19 cellular contexts compared by ENCODE assay signal in the genomic region with DNA sequence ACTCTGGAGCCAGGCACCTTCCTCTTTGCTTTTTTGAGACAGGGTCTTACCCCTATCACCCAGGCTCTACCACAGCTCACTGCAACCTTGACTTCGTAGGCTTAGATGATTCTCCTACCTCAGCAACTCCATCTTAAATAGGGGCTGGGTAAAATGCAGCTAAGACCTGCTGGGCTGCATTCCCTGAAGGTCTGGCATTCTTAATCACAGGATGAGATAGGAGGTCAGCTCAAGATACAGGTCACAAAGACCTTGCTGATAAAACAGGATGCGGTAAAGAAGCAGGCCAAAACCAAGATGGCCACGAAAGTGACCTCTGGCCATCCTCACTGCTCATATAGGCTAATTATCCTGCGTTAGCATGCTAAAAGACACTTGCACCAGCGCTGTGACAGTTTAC.
DNase-seq lines count a peak whose midpoint lies in the region; ATAC-seq and TF ChIP-seq lines count a peak whose summit lies in the region.
"Had no signal": no experiment of that assay in that cellular context is flagged by ENCODE, and none has a peak within 500 bp of the region (broad histone marks: within the 10 kb centered on the region; RNA-seq: fewer than 3 reads in every experiment).

No MANE protein-coding gene starts in this region.

- H3K36me3 ChIP-seq in Caco-2 (ENCODE audit: control insufficient read depth, insufficient read depth, low read length) (no peaks in the 10 kb centered on the region), trophoblast cell (ENCODE audit: control insufficient read depth in 1 of 2, insufficient read depth in 2 of 2, low read length in 2 of 2) (no peaks in the 10 kb centered on the region)
- H3K36me3 ChIP-seq: BE2C had no signal

- H2AFZ ChIP-seq in trophoblast cell (ENCODE audit: insufficient read depth, low read length, poor library complexity) = no peak overlapping the region

- H2BK5ac ChIP-seq in trophoblast cell (ENCODE audit: low read depth, low read length, poor library complexity) = no peak overlapping the region

- peak overlapping the region; percentile 76 for H3K27ac Mint-ChIP-seq in Caco-2 (ENCODE audit: unreplicated experiment)
- H3K27ac Mint-ChIP-seq: CD4-positive, alpha-beta memory T cell; HFFc6; IgD-negative memory B cell had no signal

- no peaks in the 10 kb centered on the region for H3K79me2 ChIP-seq in trophoblast cell (ENCODE audit: control insufficient read depth, insufficient read depth, low read length, poor library complexity)

- H3K9me3 ChIP-seq in Caco-2 (no peaks in the 10 kb centered on the region), trophoblast cell (ENCODE audit: insufficient read depth, low read depth, low read length) (no peaks in the 10 kb centered on the region)
- H3K9me3 ChIP-seq: BE2C had no signal

- no peak overlapping the region for H4K91ac ChIP-seq in trophoblast cell (ENCODE audit: low read depth, low read length)

- H3K23ac ChIP-seq in trophoblast cell (ENCODE audit: low read length) = no peak overlapping the region

- BruUV-seq in Caco-2 (replicated peaks; lab: Mats Ljungman, UMichigan) = no TSS peak

- H3K4me2 ChIP-seq in trophoblast cell (ENCODE audit: low read length) = no peak overlapping the region

- CTCF ChIA-PET in Caco-2 (lab: Charles Lee) = no interaction called here

- no peak overlapping the region for H3K14ac ChIP-seq in trophoblast cell (ENCODE audit: low read length)

- intact Hi-C loops in Caco-2 (cut with micrococcal nuclease; ENCODE audit: unreplicated experiment) = no loop called here

- H3K4me3 ChIP-seq in Caco-2 (ENCODE audit: low read depth, low read length) (no peak overlapping the region), trophoblast cell (ENCODE audit: low read depth, low read length) (no peak overlapping the region)

- H4K12ac ChIP-seq in trophoblast cell (ENCODE audit: low read depth, low read length) = no peak overlapping the region

- whole genome bisulfite sequencing in trophoblast cell (ENCODE audit: extremely low coverage, insufficient coverage, insufficient read length) = no CpG with 5 or more reads among the region's 5 CpGs

- H3K9me3 Mint-ChIP-seq in Caco-2 (ENCODE audit: unreplicated experiment) = peaks cover 21% of the 10 kb centered on the region

- no peak overlapping the region for H3K18ac ChIP-seq in trophoblast cell (ENCODE audit: low read length)

- peak overlapping the region; percentile 43 for H3K27ac ChIP-seq in trophoblast cell (ENCODE audit: low read depth, low read length)
- H3K27ac ChIP-seq: C4-2B had no signal

- peaks cover 3% of the 10 kb centered on the region for H3K79me1 ChIP-seq in trophoblast cell (ENCODE audit: low read length)

- no peak overlapping the region for H3K4ac ChIP-seq in trophoblast cell (ENCODE audit: low read depth, low read length)

- H3K4me1 Mint-ChIP-seq in Caco-2 (ENCODE audit: low read depth, unreplicated experiment) = peaks cover 8% of the 10 kb centered on the region
- H3K4me1 Mint-ChIP-seq: CD4-positive, alpha-beta memory T cell; IgD-negative memory B cell had no signal

- no peak overlapping the region for H4K8ac ChIP-seq in trophoblast cell (ENCODE audit: low read depth, low read length)

- no peak overlapping the region for H2AK5ac ChIP-seq in trophoblast cell (ENCODE audit: low read length)

- TF ChIP-seq CTCF in Caco-2 (IDR thresholded peaks at IDR 0.05; ENCODE audit: insufficient read depth in 1 of 2, low read depth in 1 of 2, low read length in 1 of 2, severe bottlenecking in 1 of 2, unreplicated experiment in 1 of 2) = no peak

- 0 out of 2 replicates have a peak, but pooled peaks cover 5% of the 10 kb centered on the region for H3K4me1 ChIP-seq in Caco-2
- H3K4me1 ChIP-seq in trophoblast cell (ENCODE audit: control insufficient read depth in 1 of 2, insufficient read depth in 2 of 2, low read length in 2 of 2) = no peaks in the 10 kb centered on the region
- H3K4me1 ChIP-seq: BE2C had no signal

- H3K36me3 Mint-ChIP-seq in Caco-2 (ENCODE audit: insufficient read depth, unreplicated experiment) = no peaks in the 10 kb centered on the region
- H3K36me3 Mint-ChIP-seq: CD4-positive, alpha-beta memory T cell; IgD-negative memory B cell had no signal

- no peak overlapping the region for H3K4me3 Mint-ChIP-seq in Caco-2 (ENCODE audit: unreplicated experiment)
- H3K4me3 Mint-ChIP-seq: CD4-positive, alpha-beta memory T cell; HFFc6; IgD-negative memory B cell had no signal

- peak overlapping the region; percentile 22 for H2BK120ac ChIP-seq in trophoblast cell (ENCODE audit: insufficient read depth, low read length, poor library complexity)

- POLR2A ChIA-PET in Caco-2 (lab: Charles Lee) = no interaction called here

- no peak overlapping the region for H2BK12ac ChIP-seq in trophoblast cell (ENCODE audit: low read length)

- DNase-seq in Caco-2 = peak; percentile 26 to 49
- peak; percentile 14 for DNase-seq in UCSD-AML1 (lab: John Stamatoyannopoulos, UW; ENCODE audit: unreplicated experiment)
- DNase-seq in iPS DF 19.7 (ENCODE audit: low read depth, low spot score) = peak; percentile 3
- peak; percentile 50 to 69 for DNase-seq in trophoblast cell
- DNase-seq in NCI-H2029 treated with DMSO at 0.1 percent for 48 hours (lab: John Stamatoyannopoulos, UW) = no peak
- DNase-seq in NCI-H1930 (lab: John Stamatoyannopoulos, UW) = no peak
- DNase-seq: BE2C; CD4-positive, alpha-beta memory T cell; COR-L47; DND-41; GF-D8; GOT3; HCEC 1CT; HFFc6; KG1 had no signal

- no peak overlapping the region for H3K9ac ChIP-seq in trophoblast cell (ENCODE audit: low read length)

- H3K27me3 ChIP-seq in Caco-2 (replicated peaks; ENCODE audit: control insufficient read depth, insufficient read depth, low read length) (no peaks in the 10 kb centered on the region), trophoblast cell (ENCODE audit: insufficient read depth, low read length) (no peaks in the 10 kb centered on the region)
- H3K27me3 ChIP-seq: BE2C had no signal

- no peaks in the 10 kb centered on the region for H3K27me3 Mint-ChIP-seq in Caco-2 (ENCODE audit: insufficient read depth, unreplicated experiment)
- H3K27me3 Mint-ChIP-seq: CD4-positive, alpha-beta memory T cell; IgD-negative memory B cell had no signal

- no peak for ATAC-seq in HG02884 (IDR thresholded peaks at IDR 0.05; ENCODE audit: unreplicated experiment)
- no peak for ATAC-seq in HG03280 (IDR thresholded peaks at IDR 0.05; ENCODE audit: unreplicated experiment)

Comparison
In these comparisons a context has a peak if more than half of its experiments do, and no peak if none do; other contexts are left out.
1. DNase-seq: peak in Caco-2 (2 of 2), UCSD-AML1 (single experiment), iPS DF 19.7 (single experiment) and trophoblast cell (2 of 2); none in NCI-H2029 treated with DMSO at 0.1 percent for 48 hours (single experiment) and NCI-H1930 (0 of 2).